ENCODE assay signal across 16 cellular contexts in the genomic region with DNA sequence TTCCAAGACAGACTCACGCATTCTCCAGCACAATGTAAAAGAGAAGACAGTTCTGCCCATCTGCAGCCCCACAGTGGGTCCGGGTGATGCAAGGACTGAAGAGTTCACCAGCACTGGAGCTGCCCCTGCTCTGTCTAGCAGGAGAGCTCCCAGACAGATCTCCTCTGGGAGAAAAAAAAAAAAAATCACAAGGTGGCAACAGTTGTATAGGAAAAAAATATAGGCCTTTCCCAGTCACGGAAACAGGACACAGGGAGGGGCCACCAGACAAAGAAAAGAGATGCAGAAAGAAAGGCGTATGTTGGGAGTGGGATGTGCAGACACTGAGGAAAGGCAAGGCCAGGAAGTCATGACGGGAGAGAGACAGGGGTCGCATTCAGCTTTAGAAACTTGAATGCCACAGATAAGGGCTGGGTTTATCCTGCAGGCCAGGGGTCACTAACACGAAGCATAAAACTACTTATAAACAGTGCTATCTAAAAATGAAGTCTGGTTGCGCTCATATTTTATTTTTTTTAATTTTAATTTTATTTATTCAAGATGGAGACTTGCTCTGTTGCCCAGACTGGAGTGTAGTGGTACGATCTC.
"Had no signal": no experiment of that assay in that cellular context is flagged by ENCODE, and none has a peak within 500 bp of the region (broad histone marks: within the 10 kb centered on the region; RNA-seq: fewer than 3 reads in every experiment).

No MANE protein-coding gene starts in this region.

- H3K9me3 ChIP-seq: thyroid gland, vagina had no signal

- DNase-seq: activated CD4-positive, alpha-beta T cell treated with anti-CD3 and anti-CD28 coated beads, Interleukin-2, amount 50 U/mL, for 4 hours; activated CD8-positive, alpha-beta memory T cell treated with anti-CD3 and anti-CD28 coated beads, Interleukin-2, amount 10 ng/mL, durations not matched to agents 7 days and 5 days; activated effector memory CD4-positive, alpha-beta T cell treated with Interleukin-2 at 50 U/mL for 16 hours; activated T-cell treated with anti-CD3 and anti-CD28 coated beads, Interleukin-2, amount 50 U/mL, for 24 hours; amniotic stem cell; brain microvascular endothelial cell; cerebellar nuclear complex; foreskin keratinocyte; heart left ventricle; left ventricle myocardium superior; naive B cell; nucleus accumbens; right cardiac atrium had no signal

- H3K27me3 ChIP-seq: brain microvascular endothelial cell, foreskin keratinocyte, heart left ventricle, thyroid gland, vagina had no signal

- H3K36me3 ChIP-seq: brain microvascular endothelial cell, heart left ventricle, thyroid gland, vagina had no signal

- H3K27ac ChIP-seq: brain microvascular endothelial cell, foreskin keratinocyte, heart left ventricle, thyroid gland, vagina had no signal

- H3K4me1 ChIP-seq: foreskin keratinocyte had no signal

- H3K4me3 ChIP-seq: heart left ventricle, smooth muscle cell, thyroid gland, vagina had no signal
